14 cellular contexts compared by ENCODE assay signal in the genomic region with DNA sequence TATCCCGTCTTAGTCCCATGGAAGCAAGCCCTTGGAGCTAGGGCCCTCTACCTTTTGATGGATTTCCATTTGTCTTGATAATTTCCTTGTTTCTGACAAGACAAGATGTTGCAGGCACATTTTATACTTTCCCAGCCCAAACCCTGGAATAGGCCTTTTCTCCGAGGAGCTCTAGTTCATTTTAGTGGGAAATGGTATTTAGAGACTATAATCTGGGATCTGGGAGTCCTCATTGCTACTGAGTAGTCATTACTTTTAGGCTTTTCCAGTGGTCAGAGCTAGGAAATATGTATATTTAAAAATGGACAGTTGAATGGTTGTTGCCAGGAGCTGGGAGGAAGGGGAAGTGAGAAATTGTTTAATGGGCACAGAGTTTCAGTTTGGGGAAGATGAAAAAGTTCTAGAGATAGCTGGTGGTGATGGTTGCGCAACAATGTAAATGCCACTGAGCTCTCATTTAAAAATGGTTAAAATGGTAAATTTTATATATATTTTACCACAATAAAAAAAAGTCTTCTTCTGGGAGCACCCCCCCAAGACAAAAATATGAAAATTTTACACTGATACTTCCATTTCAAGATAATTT. TPM values are rescaled to one million over a fixed set of nuclear protein-coding genes. Genes with fewer than 3 reads are reported as not detected.
DNase-seq lines count a peak whose midpoint lies in the region; ATAC-seq, FAIRE-seq and TF ChIP-seq lines count a peak whose summit lies in the region.
"Had no signal": no experiment of that assay in that cellular context is flagged by ENCODE, and none has a peak within 500 bp of the region (broad histone marks: within the 10 kb centered on the region; RNA-seq: fewer than 3 reads in every experiment).

No MANE protein-coding gene starts in this region.

- 96% methylated on average over 3 of the region's 3 CpGs for WGBS in A549 (ENCODE audit: missing lambda C conversion rate)

- H3K27ac Mint-ChIP-seq in T-helper 17 cell = peak overlapping the region; percentile 24
- H3K27ac Mint-ChIP-seq: WTC11 had no signal

- peak in 1 of 2 experiments; percentile 8 for DNase-seq in A549 (ENCODE audit: low read depth in 1 of 2, low spot score in 1 of 2)
- peak; percentile 76 for DNase-seq in KBM-7
- no peak for DNase-seq in T-helper 17 cell
- no peak for DNase-seq in COLO829 (ENCODE audit: low spot score)
- no peak for DNase-seq in cerebellar nuclear complex (lab: John Stamatoyannopoulos, UW)
- DNase-seq: activated T-cell treated with anti-CD3 and anti-CD28 coated beads, Interleukin-2, amount 50 U/mL, for 4 hours; aorta; DMS79 treated with DMSO at 0.1 percent for 48 hours; mucosa of descending colon; posterior cingulate gyrus had no signal

- H3K27me3 Mint-ChIP-seq in T-helper 17 cell = no peaks in the 10 kb centered on the region

- peaks cover 11% of the 10 kb centered on the region for H3K36me3 Mint-ChIP-seq in T-helper 17 cell (ENCODE audit: low read depth)

- H3K27ac ChIP-seq in A549 = no peak overlapping the region

- no peak overlapping the region for H3K4me3 Mint-ChIP-seq in T-helper 17 cell
- H3K4me3 Mint-ChIP-seq: activated T-cell treated with anti-CD3 and anti-CD28 coated beads, Interleukin-2, amount 50 U/mL, for 4 hours; WTC11 had no signal

- H3K9me3 ChIP-seq in A549 (peaks cover 21% of the 10 kb centered on the region), T-helper 17 cell (ENCODE audit: control insufficient read depth, low read length, poor library complexity, severe bottlenecking) (no peaks in the 10 kb centered on the region)
- H3K9me3 ChIP-seq: mucosa of descending colon had no signal

- no peak for FAIRE-seq in A549 (lab: Jason Lieb, UNC)

- no peak for TF ChIP-seq EP300 in A549 (IDR thresholded peaks at IDR 0.05)

- H3K4me3 ChIP-seq in A549 = no peak overlapping the region
- H3K4me3 ChIP-seq: mucosa of descending colon had no signal

- in situ Hi-C loops in KBM-7 (cut with MboI; ENCODE audit: low pct_unique_long_range_greater_than_20kb, low sequenced_read_pairs) = no loop called here

- POLR2A ChIA-PET in A549 (lab: Yijun Ruan, JAX) = interaction anchor here (1.2 kb wide), 1 partner anchor 32 kb away, joined by 6 read pairs; the partner anchor contains the start of genes EPM2AIP1 and MLH1

- H3K4me1 Mint-ChIP-seq in T-helper 17 cell = peaks cover 7% of the 10 kb centered on the region
- H3K4me1 Mint-ChIP-seq: WTC11 had no signal

- TF ChIP-seq CTCF in A549 (IDR thresholded peaks at IDR 0.05) = no peak

- TF ChIP-seq POLR2A in A549 (IDR thresholded peaks at IDR 0.05; ENCODE audit: low read length) = no peak

- no peak overlapping the region for H3K4me2 ChIP-seq in A549

- CTCF ChIA-PET in A549 (lab: Yijun Ruan, JAX) = interaction anchor here (0.6 to 1.8 kb wide), 3 partner anchors 10 to 189 kb away, joined by 3 to 5 read pairs (median 3); no protein-coding TSS in a partner anchor

- H3K4me1 ChIP-seq in A549 = no peaks in the 10 kb centered on the region

- TF ChIP-seq RAD21 in A549 (conservative IDR thresholded peaks at IDR 0.05 in 1 of 2, IDR thresholded peaks at IDR 0.05 in 1 of 2) = no peak

- ATAC-seq in A549 (no peak), GM18858 (IDR thresholded peaks at IDR 0.05; ENCODE audit: unreplicated experiment) (peak; percentile 78), T-helper 17 cell (no peak), HG02571 (IDR thresholded peaks at IDR 0.05; ENCODE audit: unreplicated experiment) (no peak), HG02938 (IDR thresholded peaks at IDR 0.05; ENCODE audit: unreplicated experiment) (no peak)
- ATAC-seq: activated T-cell treated with anti-CD3 and anti-CD28 coated beads, Interleukin-2, amount 50 U/mL, for 4 hours; mucosa of descending colon; WTC11 had no signal

TF ChIP-seq in A549, 52 proteins besides CTCF, POLR2A, EP300 and RAD21:
- TF ChIP-seq FOSL2 (IDR thresholded peaks at IDR 0.05) (no peak), FOSL2 (CRISPR knock-in tag; IDR thresholded peaks at IDR 0.05) (no peak), ZC3H11A (IDR thresholded peaks at IDR 0.05) (no peak), MYC (IDR thresholded peaks at IDR 0.05; ENCODE audit: borderline replicate concordance, low read length) (no peak), JUNB (IDR thresholded peaks at IDR 0.05) (no peak), RFX5 (IDR thresholded peaks at IDR 0.05) (no peak), HOXB5 (CRISPR knock-in tag; IDR thresholded peaks at IDR 0.05) (no peak), EHMT2 (IDR thresholded peaks at IDR 0.05; ENCODE audit: low read depth) (no peak), USF2 (IDR thresholded peaks at IDR 0.05) (no peak), NFE2L2 (conservative IDR thresholded peaks at IDR 0.05; ENCODE audit: low read length) (no peak), POLR2AphosphoS2 (conservative IDR thresholded peaks at IDR 0.05; ENCODE audit: low read length) (no peak), CEBPB (IDR thresholded peaks at IDR 0.05) (peak; percentile 90 to 92), RCOR1 (IDR thresholded peaks at IDR 0.05; ENCODE audit: low read depth, low read length) (no peak), ZNF302 (CRISPR knock-in tag; IDR thresholded peaks at IDR 0.05) (no peak), MAX (IDR thresholded peaks at IDR 0.05) (no peak)
- TF ChIP-seq, protein P1, sequence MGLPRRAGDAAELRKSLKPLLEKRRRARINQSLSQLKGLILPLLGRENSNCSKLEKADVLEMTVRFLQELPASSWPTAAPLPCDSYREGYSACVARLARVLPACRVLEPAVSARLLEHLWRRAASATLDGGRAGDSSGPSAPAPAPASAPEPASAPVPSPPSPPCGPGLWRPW (IDR thresholded peaks at IDR 0.05) = peak; percentile 7; the same call in 1 of the 2 replicates
- TF ChIP-seq, protein P2, sequence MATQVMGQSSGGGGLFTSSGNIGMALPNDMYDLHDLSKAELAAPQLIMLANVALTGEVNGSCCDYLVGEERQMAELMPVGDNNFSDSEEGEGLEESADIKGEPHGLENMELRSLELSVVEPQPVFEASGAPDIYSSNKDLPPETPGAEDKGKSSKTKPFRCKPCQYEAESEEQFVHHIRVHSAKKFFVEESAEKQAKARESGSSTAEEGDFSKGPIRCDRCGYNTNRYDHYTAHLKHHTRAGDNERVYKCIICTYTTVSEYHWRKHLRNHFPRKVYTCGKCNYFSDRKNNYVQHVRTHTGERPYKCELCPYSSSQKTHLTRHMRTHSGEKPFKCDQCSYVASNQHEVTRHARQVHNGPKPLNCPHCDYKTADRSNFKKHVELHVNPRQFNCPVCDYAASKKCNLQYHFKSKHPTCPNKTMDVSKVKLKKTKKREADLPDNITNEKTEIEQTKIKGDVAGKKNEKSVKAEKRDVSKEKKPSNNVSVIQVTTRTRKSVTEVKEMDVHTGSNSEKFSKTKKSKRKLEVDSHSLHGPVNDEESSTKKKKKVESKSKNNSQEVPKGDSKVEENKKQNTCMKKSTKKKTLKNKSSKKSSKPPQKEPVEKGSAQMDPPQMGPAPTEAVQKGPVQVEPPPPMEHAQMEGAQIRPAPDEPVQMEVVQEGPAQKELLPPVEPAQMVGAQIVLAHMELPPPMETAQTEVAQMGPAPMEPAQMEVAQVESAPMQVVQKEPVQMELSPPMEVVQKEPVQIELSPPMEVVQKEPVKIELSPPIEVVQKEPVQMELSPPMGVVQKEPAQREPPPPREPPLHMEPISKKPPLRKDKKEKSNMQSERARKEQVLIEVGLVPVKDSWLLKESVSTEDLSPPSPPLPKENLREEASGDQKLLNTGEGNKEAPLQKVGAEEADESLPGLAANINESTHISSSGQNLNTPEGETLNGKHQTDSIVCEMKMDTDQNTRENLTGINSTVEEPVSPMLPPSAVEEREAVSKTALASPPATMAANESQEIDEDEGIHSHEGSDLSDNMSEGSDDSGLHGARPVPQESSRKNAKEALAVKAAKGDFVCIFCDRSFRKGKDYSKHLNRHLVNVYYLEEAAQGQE (IDR thresholded peaks at IDR 0.05) = no peak

RNA-seq across cellular contexts. Expression of gene MLH1, which starts 31.6 kb away (rescaled TPM):
- 70.2 and 73.1 TPM in 2 replicates for polyA plus RNA-seq in A549 (2011; rRNA removed)
- 31.9 and 33.7 TPM in 2 replicates for polyA plus RNA-seq in A549 (2012; cell fraction: cytosol; rRNA removed)
- 29.6 and 45.2 TPM in 2 replicates for polyA plus RNA-seq in A549 (2012; cell fraction: nucleus; rRNA removed)
- 60.8 to 62.2 TPM (median 61.8 TPM) in 3 replicates for polyA plus RNA-seq in A549 (2017; fragmentation: RNase III; extraction: RNeasy Plus Mini Kit Qiagen cat#74134 plus additional on column Dnase treatment)
- 54.6 and 57.9 TPM in 2 replicates for polyA minus RNA-seq in A549 (2011; rRNA and poly(A)+ RNA removed)
- 10 to 100 TPM; 25.7 to 27.7 TPM for total RNA-seq in T-helper 17 cell

RNA-seq across cellular contexts. Expression of gene EPM2AIP1, which starts 32.0 kb away (rescaled TPM):
- polyA plus RNA-seq in A549 (2011; rRNA removed) (9.9 and 15.7 TPM in 2 replicates), A549 (2017; fragmentation: RNase III; extraction: RNeasy Plus Mini Kit Qiagen cat#74134 plus additional on column Dnase treatment) (10.3 to 11.1 TPM (median 10.3 TPM) in 3 replicates)
- polyA plus RNA-seq in A549 (2012; cell fraction: cytosol; rRNA removed) = 2.3 and 2.8 TPM in 2 replicates
- 3.5 and 4.1 TPM in 2 replicates for polyA plus RNA-seq in A549 (2012; cell fraction: nucleus; rRNA removed)
- polyA minus RNA-seq in A549 (2011; rRNA and poly(A)+ RNA removed) = 9.1 and 10.2 TPM in 2 replicates
- 10 to 100 TPM; 31.8 to 32.9 TPM for total RNA-seq in T-helper 17 cell
